ENCODE assay signal across 34 cellular contexts in genomic region chr12:16245199-16245598, GRCh38. TPM values are rescaled to one million over a fixed set of nuclear protein-coding genes. Genes with fewer than 3 reads are reported as not detected.
"Had no signal": no experiment of that assay in that cellular context is flagged by ENCODE, and none has a peak within 500 bp of the region (broad histone marks: within the 10 kb centered on the region; RNA-seq: fewer than 3 reads in every experiment).

No MANE protein-coding gene starts in this region.

- H3K36me3 Mint-ChIP-seq: memory B cell; naive thymus-derived CD8-positive, alpha-beta T cell; stimulated activated memory B cell treated with anti-CD40 and anti-IgM and Interleukin-4, amounts not matched to agents 10 μg/mL and 1 μg/mL and 100 μg/mL, for 72 hours had no signal

- H3K27ac ChIP-seq: heart left ventricle, left lung, pancreas, prostate gland, sigmoid colon, tibial nerve, upper lobe of left lung, vagina had no signal

- FAIRE-seq: pancreas had no signal

- DNase-seq: heart left ventricle; islet precursor cell; left lung; midbrain; naive thymus-derived CD8-positive, alpha-beta T cell; pancreas; posterior cingulate gyrus; retina; right cardiac atrium; sigmoid colon; stimulated activated CD4-positive, alpha-beta T cell treated with anti-CD3 and anti-CD28 coated beads, Interleukin-1b, Interleukin-23, amount 100 ng/mL, for 48 hours; stimulated activated CD4-positive, alpha-beta T cell treated with anti-CD3 and anti-CD28 coated beads, Interleukin-2, amount 100 ng/mL, for 48 hours; stimulated activated CD4-positive, alpha-beta T cell treated with anti-CD3 and anti-CD28 coated beads, Interleukin-4, amount 100 ng/mL, for 4 hours; stimulated activated CD8-positive, alpha-beta memory T cell treated with anti-CD3 and anti-CD28 coated beads, Interleukin-4, amount 100 ng/mL, for 48 hours; stimulated activated naive CD4-positive, alpha-beta T cell treated with Interleukin-2 at 50 U/mL for 16 hours; stimulated activated naive CD8-positive, alpha-beta T cell treated with anti-CD3 and anti-CD28 coated beads, Interleukin-15, amount 100 ng/mL, for 72 hours; substantia nigra; upper lobe of left lung had no signal

- H3K27me3 ChIP-seq: heart left ventricle, left lung, pancreas, sigmoid colon, tibial nerve, upper lobe of left lung, vagina had no signal

- H3K27ac Mint-ChIP-seq: memory B cell; naive thymus-derived CD8-positive, alpha-beta T cell; nephron; stimulated activated memory B cell treated with anti-CD40 and anti-IgM and Interleukin-4, amounts not matched to agents 10 μg/mL and 1 μg/mL and 100 μg/mL, for 72 hours; stimulated activated naive CD8-positive, alpha-beta T cell treated with anti-CD3 and anti-CD28 coated beads, Interleukin-15, amount 100 ng/mL, for 72 hours had no signal

- H3K4me1 ChIP-seq: heart left ventricle, left lung, pancreas, prostate gland, sigmoid colon, tibial nerve, upper lobe of left lung, vagina had no signal

- H3K27me3 Mint-ChIP-seq: memory B cell; stimulated activated memory B cell treated with anti-CD40 and anti-IgM and Interleukin-4, amounts not matched to agents 10 μg/mL and 1 μg/mL and 100 μg/mL, for 72 hours; stimulated activated naive CD8-positive, alpha-beta T cell treated with anti-CD3 and anti-CD28 coated beads, Interleukin-15, amount 100 ng/mL, for 72 hours had no signal

- H3K9me3 ChIP-seq: heart left ventricle, left lung, pancreas, prostate gland, sigmoid colon, tibial nerve, upper lobe of left lung, vagina had no signal

- ATAC-seq: heart left ventricle; left lung; naive thymus-derived CD8-positive, alpha-beta T cell; pancreas; right cardiac atrium; stimulated activated memory B cell treated with anti-CD40 and anti-IgM and Interleukin-4, amounts not matched to agents 10 μg/mL and 1 μg/mL and 100 μg/mL, for 72 hours; stimulated activated naive CD8-positive, alpha-beta T cell treated with anti-CD3 and anti-CD28 coated beads, Interleukin-15, amount 100 ng/mL, for 72 hours had no signal

- H3K4me1 Mint-ChIP-seq: memory B cell; naive thymus-derived CD8-positive, alpha-beta T cell; nephron; neural crest cell; stimulated activated memory B cell treated with anti-CD40 and anti-IgM and Interleukin-4, amounts not matched to agents 10 μg/mL and 1 μg/mL and 100 μg/mL, for 72 hours; stimulated activated naive CD8-positive, alpha-beta T cell treated with anti-CD3 and anti-CD28 coated beads, Interleukin-15, amount 100 ng/mL, for 72 hours had no signal

- H3K4me3 Mint-ChIP-seq: memory B cell; naive thymus-derived CD8-positive, alpha-beta T cell; nephron; neural crest cell; stimulated activated memory B cell treated with anti-CD40 and anti-IgM and Interleukin-4, amounts not matched to agents 10 μg/mL and 1 μg/mL and 100 μg/mL, for 72 hours; stimulated activated naive CD8-positive, alpha-beta T cell treated with anti-CD3 and anti-CD28 coated beads, Interleukin-15, amount 100 ng/mL, for 72 hours had no signal

- H3K4me2 ChIP-seq: smooth muscle cell had no signal

- H3K4me3 ChIP-seq: heart left ventricle, left lung, pancreas, prostate gland, sigmoid colon, smooth muscle cell, tibial nerve, upper lobe of left lung, vagina had no signal

- H3K36me3 ChIP-seq: heart left ventricle, left lung, pancreas, prostate gland, sigmoid colon, tibial nerve, upper lobe of left lung, vagina had no signal

RNA-seq across cellular contexts. Expression of gene SLC15A5, which starts 32.3 kb away (rescaled TPM):
- total RNA-seq: heart left ventricle; kidney epithelial cell; left lung; lower leg skin; lung microvascular endothelial cell; mucosa of gallbladder; naive thymus-derived CD8-positive, alpha-beta T cell; neural crest cell; osteoblast; pancreas; prostate gland; right cardiac atrium; sigmoid colon; smooth muscle cell; temporal lobe; tibial nerve; upper lobe of left lung; urinary bladder; vagina had no signal
- polyA plus RNA-seq: heart left ventricle; naive thymus-derived CD8-positive, alpha-beta T cell; pancreas; right cardiac atrium; sigmoid colon; smooth muscle cell; thymus; urinary bladder had no signal
